27 cellular contexts compared by ENCODE assay signal in genomic region chr11:117169726-117170125, GRCh38.
"Had no signal": no experiment of that assay in that cellular context is flagged by ENCODE, and none has a peak within 500 bp of the region (broad histone marks: within the 10 kb centered on the region; RNA-seq: fewer than 3 reads in every experiment).

No MANE protein-coding gene starts in this region.

- H3K27me3 Mint-ChIP-seq: activated T-helper 17 cell treated with anti-CD3 and anti-CD28 coated beads, Interleukin-2, amount 50 U/mL, for 72 hours; naive thymus-derived CD4-positive, alpha-beta T cell; stimulated activated naive B cell treated with anti-CD40 and anti-IgM and Interleukin-4, amounts not matched to agents 10 μg/mL and 1 μg/mL and 100 μg/mL, for 72 hours had no signal

- H3K27me3 ChIP-seq: right lobe of liver, suprapubic skin, tibial artery, upper lobe of right lung had no signal

- H3K4me3 ChIP-seq: right lobe of liver, suprapubic skin, tibial artery, upper lobe of right lung had no signal

- H3K4me3 Mint-ChIP-seq: activated T-cell treated with anti-CD3 and anti-CD28 coated beads, Interleukin-2, amount 50 U/mL, for 4 hours; activated T-helper 17 cell treated with anti-CD3 and anti-CD28 coated beads, Interleukin-2, amount 50 U/mL, for 72 hours; naive thymus-derived CD4-positive, alpha-beta T cell; stimulated activated naive B cell treated with anti-CD40 and anti-IgM and Interleukin-4, amounts not matched to agents 10 μg/mL and 1 μg/mL and 100 μg/mL, for 72 hours had no signal

- H3K9me3 Mint-ChIP-seq: activated T-cell treated with anti-CD3 and anti-CD28 coated beads, Interleukin-2, amount 50 U/mL, for 4 hours; activated T-helper 17 cell treated with anti-CD3 and anti-CD28 coated beads, Interleukin-2, amount 50 U/mL, for 72 hours; naive thymus-derived CD4-positive, alpha-beta T cell; stimulated activated naive B cell treated with anti-CD40 and anti-IgM and Interleukin-4, amounts not matched to agents 10 μg/mL and 1 μg/mL and 100 μg/mL, for 72 hours had no signal

- H3K4me1 ChIP-seq: upper lobe of right lung had no signal

- H3K27ac ChIP-seq: right lobe of liver, suprapubic skin, tibial artery, upper lobe of right lung, VCaP had no signal

- FAIRE-seq: endothelial cell of umbilical vein, keratinocyte, small intestine, TTC549 had no signal

- H3K4me1 Mint-ChIP-seq: activated T-helper 17 cell treated with anti-CD3 and anti-CD28 coated beads, Interleukin-2, amount 50 U/mL, for 72 hours had no signal

- DNase-seq: activated CD4-positive, alpha-beta T cell treated with anti-CD3 and anti-CD28 coated beads for 4 hours; activated CD4-positive, alpha-beta T cell treated with anti-CD3 and anti-CD28 coated beads, Interleukin-2, amount 50 U/mL, for 4 hours; activated gamma-delta T cell treated with Interleukin-2 at 50 U/mL for 16 hours; activated naive CD4-positive, alpha-beta T cell treated with anti-CD3 and anti-CD28 coated beads, Interleukin-2, amount 50 U/mL, for 16 hours; activated T-cell treated with anti-CD3 and anti-CD28 coated beads, Interleukin-2, amount 50 U/mL, for 4 hours; amniotic stem cell; caudate nucleus; cortex of kidney; hippocampal formation; left cardiac atrium; mammary epithelial cell; midbrain; naive thymus-derived CD4-positive, alpha-beta T cell; right lobe of liver; small intestine; stimulated activated CD4-positive, alpha-beta T cell treated with anti-CD3 and anti-CD28 coated beads, Interleukin-1b, Interleukin-23, amount 100 ng/mL, for 48 hours; stimulated activated CD4-positive, alpha-beta T cell treated with anti-CD3 and anti-CD28 coated beads, Interleukin-4, amount 100 ng/mL, for 4 hours; stimulated activated naive B cell treated with anti-CD40 and anti-IgM and Interleukin-4, amounts not matched to agents 10 μg/mL and 1 μg/mL and 100 μg/mL, for 72 hours; T-helper 1 cell; tibial artery; upper lobe of right lung had no signal

- H3K9me3 ChIP-seq: right lobe of liver, suprapubic skin, tibial artery, upper lobe of right lung had no signal

- ATAC-seq: activated T-cell treated with anti-CD3 and anti-CD28 coated beads, Interleukin-2, amount 50 U/mL, for 4 hours; activated T-helper 17 cell treated with anti-CD3 and anti-CD28 coated beads, Interleukin-2, amount 50 U/mL, for 72 hours; left cardiac atrium; naive thymus-derived CD4-positive, alpha-beta T cell; right lobe of liver; stimulated activated naive B cell treated with anti-CD40 and anti-IgM and Interleukin-4, amounts not matched to agents 10 μg/mL and 1 μg/mL and 100 μg/mL, for 72 hours; upper lobe of right lung had no signal

- H3K27ac Mint-ChIP-seq: activated T-helper 17 cell treated with anti-CD3 and anti-CD28 coated beads, Interleukin-2, amount 50 U/mL, for 72 hours had no signal
